In genomic region chr15:73264881-73265280, GRCh38 we compare ENCODE assay signal across 13 cellular contexts.
"Had no signal": no experiment of that assay in that cellular context is flagged by ENCODE, and none has a peak within 500 bp of the region (broad histone marks: within the 10 kb centered on the region; RNA-seq: fewer than 3 reads in every experiment).

No MANE protein-coding gene starts in this region.

- H3K27ac Mint-ChIP-seq: activated CD8-positive, alpha-beta T cell treated with anti-CD3 and anti-CD28 coated beads, Interleukin-2, amount 10 ng/mL, durations not matched to agents 7 days and 5 days; activated naive CD4-positive, alpha-beta T cell treated with anti-CD3 and anti-CD28 coated beads, Interleukin-2, amount 50 U/mL, for 72 hours; activated T-cell treated with anti-CD3 and anti-CD28 coated beads, Interleukin-2, amount 50 U/mL, for 72 hours; naive thymus-derived CD8-positive, alpha-beta T cell had no signal

- ATAC-seq: left ventricle myocardium superior had no signal

- H3K4me3 Mint-ChIP-seq: activated CD8-positive, alpha-beta T cell treated with anti-CD3 and anti-CD28 coated beads, Interleukin-2, amount 10 ng/mL, durations not matched to agents 7 days and 5 days; activated T-cell treated with anti-CD3 and anti-CD28 coated beads, Interleukin-2, amount 50 U/mL, for 72 hours; brain; central memory CD8-positive, alpha-beta T cell; naive thymus-derived CD8-positive, alpha-beta T cell had no signal

- H3K27ac ChIP-seq: coronary artery, neutrophil, parathyroid adenoma had no signal

- H3K27me3 Mint-ChIP-seq: brain; central memory CD8-positive, alpha-beta T cell; naive thymus-derived CD8-positive, alpha-beta T cell had no signal

- H3K4me1 Mint-ChIP-seq: brain; central memory CD8-positive, alpha-beta T cell had no signal

- H3K36me3 Mint-ChIP-seq: activated naive CD4-positive, alpha-beta T cell treated with anti-CD3 and anti-CD28 coated beads, Interleukin-2, amount 50 U/mL, for 72 hours had no signal

- H3K4me3 ChIP-seq: coronary artery had no signal

- DNase-seq: activated gamma-delta T cell, amniotic stem cell, kidney, left ventricle myocardium superior had no signal

- H3K9me3 Mint-ChIP-seq: activated naive CD4-positive, alpha-beta T cell treated with anti-CD3 and anti-CD28 coated beads, Interleukin-2, amount 50 U/mL, for 72 hours; activated T-cell treated with anti-CD3 and anti-CD28 coated beads, Interleukin-2, amount 50 U/mL, for 72 hours; brain; central memory CD8-positive, alpha-beta T cell; naive thymus-derived CD8-positive, alpha-beta T cell had no signal
